ENCODE assay signal across 3 cellular contexts in the genomic region with DNA sequence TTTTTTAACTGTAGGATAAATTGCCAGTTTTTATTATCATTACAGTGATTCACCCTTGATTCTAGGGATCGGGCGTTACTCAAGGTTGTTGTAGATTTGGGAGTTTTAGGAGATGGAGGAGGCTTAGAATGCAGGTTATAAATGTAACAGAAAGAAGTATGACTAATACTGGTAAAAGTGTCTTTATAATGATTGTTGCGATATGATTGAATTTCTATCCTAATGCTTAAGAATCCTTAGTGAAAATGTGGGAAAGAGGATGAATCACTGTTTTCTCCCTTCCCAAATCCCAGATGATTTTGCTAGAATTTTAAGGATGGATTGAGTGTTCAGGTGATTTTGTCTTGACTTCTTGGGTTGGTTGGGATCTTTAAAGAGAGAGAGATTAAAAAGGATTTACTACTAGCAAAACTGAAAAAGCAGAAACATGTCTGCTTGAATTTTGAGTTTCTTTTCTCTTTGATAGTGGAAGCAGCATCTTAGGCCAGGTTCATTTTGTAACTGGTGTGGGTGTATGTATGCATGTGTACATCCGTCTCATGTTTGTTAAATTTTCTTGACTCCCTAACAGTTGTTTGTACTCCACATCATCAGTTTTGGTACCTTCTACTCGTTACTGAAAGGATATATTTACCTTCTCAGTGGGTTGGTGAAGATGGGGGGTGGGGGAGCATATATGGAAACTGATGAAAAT.
TF ChIP-seq lines count a peak whose summit lies in the region.

No MANE protein-coding gene starts in this region.

TF ChIP-seq in SK-N-SH, 30 proteins besides CTCF, POLR2A, EP300 and RAD21 (continued from another document):
- TF ChIP-seq, protein P1, sequence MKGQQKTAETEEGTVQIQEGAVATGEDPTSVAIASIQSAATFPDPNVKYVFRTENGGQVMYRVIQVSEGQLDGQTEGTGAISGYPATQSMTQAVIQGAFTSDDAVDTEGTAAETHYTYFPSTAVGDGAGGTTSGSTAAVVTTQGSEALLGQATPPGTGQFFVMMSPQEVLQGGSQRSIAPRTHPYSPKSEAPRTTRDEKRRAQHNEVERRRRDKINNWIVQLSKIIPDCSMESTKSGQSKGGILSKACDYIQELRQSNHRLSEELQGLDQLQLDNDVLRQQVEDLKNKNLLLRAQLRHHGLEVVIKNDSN (IDR thresholded peaks at IDR 0.05; ENCODE audit: borderline replicate concordance, low read depth) = no peak
- no peak for TF ChIP-seq NRF1 (IDR thresholded peaks at IDR 0.05; ENCODE audit: low read depth, low read length)
- TF ChIP-seq FOXJ3 (CRISPR knock-in tag; IDR thresholded peaks at IDR 0.05) = no peak
- no peak for TF ChIP-seq YY1 (IDR thresholded peaks at IDR 0.05; ENCODE audit: low read depth)
- no peak for TF ChIP-seq MXI1 (IDR thresholded peaks at IDR 0.05; ENCODE audit: low read depth, low read length)
- TF ChIP-seq, protein P2, sequence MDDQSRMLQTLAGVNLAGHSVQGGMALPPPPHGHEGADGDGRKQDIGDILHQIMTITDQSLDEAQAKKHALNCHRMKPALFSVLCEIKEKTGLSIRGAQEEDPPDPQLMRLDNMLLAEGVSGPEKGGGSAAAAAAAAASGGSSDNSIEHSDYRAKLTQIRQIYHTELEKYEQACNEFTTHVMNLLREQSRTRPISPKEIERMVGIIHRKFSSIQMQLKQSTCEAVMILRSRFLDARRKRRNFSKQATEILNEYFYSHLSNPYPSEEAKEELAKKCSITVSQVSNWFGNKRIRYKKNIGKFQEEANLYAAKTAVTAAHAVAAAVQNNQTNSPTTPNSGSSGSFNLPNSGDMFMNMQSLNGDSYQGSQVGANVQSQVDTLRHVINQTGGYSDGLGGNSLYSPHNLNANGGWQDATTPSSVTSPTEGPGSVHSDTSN (IDR thresholded peaks at IDR 0.05) = no peak
- no peak for TF ChIP-seq JUND (IDR thresholded peaks at IDR 0.05)
- TF ChIP-seq MEF2A (IDR thresholded peaks at IDR 0.05; ENCODE audit: borderline replicate concordance, low read depth) = no peak
- no peak for TF ChIP-seq NFIC (IDR thresholded peaks at IDR 0.05; ENCODE audit: borderline replicate concordance)
- no peak for TF ChIP-seq FOSL2 (IDR thresholded peaks at IDR 0.05; ENCODE audit: borderline replicate concordance, low read depth)
- TF ChIP-seq TCF12 (IDR thresholded peaks at IDR 0.05) = no peak

TF ChIP-seq in SK-N-SH treated with all-trans-retinoic acid at 6 μM for 48 hours, 23 proteins besides CTCF, POLR2A, EP300 and RAD21 (continued from another document and continues in another):
- TF ChIP-seq, protein P3, sequence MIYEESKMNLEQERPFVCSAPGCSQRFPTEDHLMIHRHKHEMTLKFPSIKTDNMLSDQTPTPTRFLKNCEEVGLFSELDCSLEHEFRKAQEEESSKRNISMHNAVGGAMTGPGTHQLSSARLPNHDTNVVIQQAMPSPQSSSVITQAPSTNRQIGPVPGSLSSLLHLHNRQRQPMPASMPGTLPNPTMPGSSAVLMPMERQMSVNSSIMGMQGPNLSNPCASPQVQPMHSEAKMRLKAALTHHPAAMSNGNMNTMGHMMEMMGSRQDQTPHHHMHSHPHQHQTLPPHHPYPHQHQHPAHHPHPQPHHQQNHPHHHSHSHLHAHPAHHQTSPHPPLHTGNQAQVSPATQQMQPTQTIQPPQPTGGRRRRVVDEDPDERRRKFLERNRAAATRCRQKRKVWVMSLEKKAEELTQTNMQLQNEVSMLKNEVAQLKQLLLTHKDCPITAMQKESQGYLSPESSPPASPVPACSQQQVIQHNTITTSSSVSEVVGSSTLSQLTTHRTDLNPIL (CRISPR knock-in tag; IDR thresholded peaks at IDR 0.05; ENCODE audit: low read depth) = no peak
- TF ChIP-seq TCF4 (CRISPR knock-in tag; IDR thresholded peaks at IDR 0.05; ENCODE audit: borderline replicate concordance) = no peak
- no peak for TF ChIP-seq BACH2 (CRISPR knock-in tag; IDR thresholded peaks at IDR 0.05; ENCODE audit: borderline replicate concordance)
- no peak for TF ChIP-seq GLIS3 (CRISPR knock-in tag; IDR thresholded peaks at IDR 0.05)
- TF ChIP-seq, protein P4, sequence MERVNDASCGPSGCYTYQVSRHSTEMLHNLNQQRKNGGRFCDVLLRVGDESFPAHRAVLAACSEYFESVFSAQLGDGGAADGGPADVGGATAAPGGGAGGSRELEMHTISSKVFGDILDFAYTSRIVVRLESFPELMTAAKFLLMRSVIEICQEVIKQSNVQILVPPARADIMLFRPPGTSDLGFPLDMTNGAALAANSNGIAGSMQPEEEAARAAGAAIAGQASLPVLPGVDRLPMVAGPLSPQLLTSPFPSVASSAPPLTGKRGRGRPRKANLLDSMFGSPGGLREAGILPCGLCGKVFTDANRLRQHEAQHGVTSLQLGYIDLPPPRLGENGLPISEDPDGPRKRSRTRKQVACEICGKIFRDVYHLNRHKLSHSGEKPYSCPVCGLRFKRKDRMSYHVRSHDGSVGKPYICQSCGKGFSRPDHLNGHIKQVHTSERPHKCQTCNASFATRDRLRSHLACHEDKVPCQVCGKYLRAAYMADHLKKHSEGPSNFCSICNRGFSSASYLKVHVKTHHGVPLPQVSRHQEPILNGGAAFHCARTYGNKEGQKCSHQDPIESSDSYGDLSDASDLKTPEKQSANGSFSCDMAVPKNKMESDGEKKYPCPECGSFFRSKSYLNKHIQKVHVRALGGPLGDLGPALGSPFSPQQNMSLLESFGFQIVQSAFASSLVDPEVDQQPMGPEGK (CRISPR knock-in tag; IDR thresholded peaks at IDR 0.05; ENCODE audit: borderline replicate concordance) = no peak
- no peak for TF ChIP-seq ZC3H10 (CRISPR knock-in tag; IDR thresholded peaks at IDR 0.05)
- no peak for TF ChIP-seq ZFP30 (CRISPR knock-in tag; IDR thresholded peaks at IDR 0.05)
- no peak for TF ChIP-seq ZNF565 (CRISPR knock-in tag; conservative IDR thresholded peaks at IDR 0.05; ENCODE audit: low read depth)
- TF ChIP-seq ZFP3 (CRISPR knock-in tag; IDR thresholded peaks at IDR 0.05) = no peak
- TF ChIP-seq ARNTL (CRISPR knock-in tag; IDR thresholded peaks at IDR 0.05; ENCODE audit: borderline replicate concordance, low read depth) = no peak
- no peak for TF ChIP-seq RARB (CRISPR knock-in tag; IDR thresholded peaks at IDR 0.05)
- TF ChIP-seq, protein P5, sequence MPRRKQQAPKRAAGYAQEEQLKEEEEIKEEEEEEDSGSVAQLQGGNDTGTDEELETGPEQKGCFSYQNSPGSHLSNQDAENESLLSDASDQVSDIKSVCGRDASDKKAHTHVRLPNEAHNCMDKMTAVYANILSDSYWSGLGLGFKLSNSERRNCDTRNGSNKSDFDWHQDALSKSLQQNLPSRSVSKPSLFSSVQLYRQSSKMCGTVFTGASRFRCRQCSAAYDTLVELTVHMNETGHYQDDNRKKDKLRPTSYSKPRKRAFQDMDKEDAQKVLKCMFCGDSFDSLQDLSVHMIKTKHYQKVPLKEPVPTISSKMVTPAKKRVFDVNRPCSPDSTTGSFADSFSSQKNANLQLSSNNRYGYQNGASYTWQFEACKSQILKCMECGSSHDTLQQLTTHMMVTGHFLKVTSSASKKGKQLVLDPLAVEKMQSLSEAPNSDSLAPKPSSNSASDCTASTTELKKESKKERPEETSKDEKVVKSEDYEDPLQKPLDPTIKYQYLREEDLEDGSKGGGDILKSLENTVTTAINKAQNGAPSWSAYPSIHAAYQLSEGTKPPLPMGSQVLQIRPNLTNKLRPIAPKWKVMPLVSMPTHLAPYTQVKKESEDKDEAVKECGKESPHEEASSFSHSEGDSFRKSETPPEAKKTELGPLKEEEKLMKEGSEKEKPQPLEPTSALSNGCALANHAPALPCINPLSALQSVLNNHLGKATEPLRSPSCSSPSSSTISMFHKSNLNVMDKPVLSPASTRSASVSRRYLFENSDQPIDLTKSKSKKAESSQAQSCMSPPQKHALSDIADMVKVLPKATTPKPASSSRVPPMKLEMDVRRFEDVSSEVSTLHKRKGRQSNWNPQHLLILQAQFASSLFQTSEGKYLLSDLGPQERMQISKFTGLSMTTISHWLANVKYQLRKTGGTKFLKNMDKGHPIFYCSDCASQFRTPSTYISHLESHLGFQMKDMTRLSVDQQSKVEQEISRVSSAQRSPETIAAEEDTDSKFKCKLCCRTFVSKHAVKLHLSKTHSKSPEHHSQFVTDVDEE (CRISPR knock-in tag; IDR thresholded peaks at IDR 0.05) = no peak
- TF ChIP-seq TOX (CRISPR knock-in tag; IDR thresholded peaks at IDR 0.05; ENCODE audit: borderline replicate concordance) = no peak
- no peak for TF ChIP-seq SNAI2 (CRISPR knock-in tag; IDR thresholded peaks at IDR 0.05)
- no peak for TF ChIP-seq ISL1 (CRISPR knock-in tag; IDR thresholded peaks at IDR 0.05)
- TF ChIP-seq ESRRG (CRISPR knock-in tag; IDR thresholded peaks at IDR 0.05) = no peak

TF ChIP-seq in WTC11, 78 proteins besides CTCF, POLR2A, EP300 and RAD21 (continued from another document):
- TF ChIP-seq, protein P6, sequence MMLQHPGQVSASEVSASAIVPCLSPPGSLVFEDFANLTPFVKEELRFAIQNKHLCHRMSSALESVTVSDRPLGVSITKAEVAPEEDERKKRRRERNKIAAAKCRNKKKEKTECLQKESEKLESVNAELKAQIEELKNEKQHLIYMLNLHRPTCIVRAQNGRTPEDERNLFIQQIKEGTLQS (CRISPR knock-in tag; conservative IDR thresholded peaks at IDR 0.05) = no peak
- TF ChIP-seq SMAD4 (CRISPR knock-in tag; IDR thresholded peaks at IDR 0.05) (no peak), SP1 (CRISPR knock-in tag; conservative IDR thresholded peaks at IDR 0.05) (no peak), HMGA2 (CRISPR knock-in tag; IDR thresholded peaks at IDR 0.05) (no peak), ESRRA (CRISPR knock-in tag; IDR thresholded peaks at IDR 0.05; ENCODE audit: borderline replicate concordance) (no peak), ZNF423 (CRISPR knock-in tag; IDR thresholded peaks at IDR 0.05) (no peak), MYBL2 (CRISPR knock-in tag; IDR thresholded peaks at IDR 0.05) (no peak), GTF2I (CRISPR knock-in tag; conservative IDR thresholded peaks at IDR 0.05) (no peak), IRF2 (CRISPR knock-in tag; IDR thresholded peaks at IDR 0.05; ENCODE audit: borderline replicate concordance, low read depth) (no peak), OVOL2 (CRISPR knock-in tag; IDR thresholded peaks at IDR 0.05; ENCODE audit: borderline replicate concordance) (no peak), NR2C2 (CRISPR knock-in tag; IDR thresholded peaks at IDR 0.05) (no peak), ZBTB21 (CRISPR knock-in tag; IDR thresholded peaks at IDR 0.05; ENCODE audit: borderline replicate concordance) (no peak), ATF1 (CRISPR knock-in tag; IDR thresholded peaks at IDR 0.05) (no peak)
- TF ChIP-seq, protein P7, sequence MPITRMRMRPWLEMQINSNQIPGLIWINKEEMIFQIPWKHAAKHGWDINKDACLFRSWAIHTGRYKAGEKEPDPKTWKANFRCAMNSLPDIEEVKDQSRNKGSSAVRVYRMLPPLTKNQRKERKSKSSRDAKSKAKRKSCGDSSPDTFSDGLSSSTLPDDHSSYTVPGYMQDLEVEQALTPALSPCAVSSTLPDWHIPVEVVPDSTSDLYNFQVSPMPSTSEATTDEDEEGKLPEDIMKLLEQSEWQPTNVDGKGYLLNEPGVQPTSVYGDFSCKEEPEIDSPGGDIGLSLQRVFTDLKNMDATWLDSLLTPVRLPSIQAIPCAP (CRISPR knock-in tag; IDR thresholded peaks at IDR 0.05) = no peak
TF ChIP-seq in WTC11: peak in this region for 0.
